ENCODE assay signal across 11 cellular contexts in genomic region chr22:29265929-29266328, GRCh38. TPM values are rescaled to one million over a fixed set of nuclear protein-coding genes. Genes with fewer than 3 reads are reported as not detected.
A peak's percentile ranks its signal among the peaks of the same experiment; 100 is the strongest.
DNase-seq lines count a peak whose midpoint lies in the region; ATAC-seq, FAIRE-seq and TF ChIP-seq lines count a peak whose summit lies in the region.
"Had no signal": no experiment of that assay in that cellular context is flagged by ENCODE, and none has a peak within 500 bp of the region (broad histone marks: within the 10 kb centered on the region; RNA-seq: fewer than 3 reads in every experiment).

No MANE protein-coding gene starts in this region.

- peak overlapping the region; percentile 100 for H3K27ac Mint-ChIP-seq in activated T-cell treated with anti-CD3 and anti-CD28 coated beads, Interleukin-2, amount 50 U/mL, for 24 hours
- peak overlapping the region; percentile 96 for H3K27ac Mint-ChIP-seq in endothelial cell (ENCODE audit: unreplicated experiment)

- H3K27ac ChIP-seq in OCI-LY3 (ENCODE audit: low read length) (no peak overlapping the region), kidney (ENCODE audit: low read depth in 2 of 2, low read length in 2 of 2) (no peak overlapping the region)

- H3K79me2 ChIP-seq in OCI-LY3 (ENCODE audit: low read length), result peaks cover 58% of the 10 kb centered on the region

- H2AFZ ChIP-seq in OCI-LY3 (ENCODE audit: low read depth, low read length), result no peak overlapping the region

- H3K4me2 ChIP-seq in OCI-LY3 (ENCODE audit: low read length) (peak overlapping the region; percentile 96), skeletal muscle satellite cell (ENCODE audit: low read length) (peak overlapping the region; percentile 90)

- H3K36me3 ChIP-seq in OCI-LY3 (replicated peaks; ENCODE audit: low read depth, low read length) (peaks cover 43% of the 10 kb centered on the region), skeletal muscle satellite cell (ENCODE audit: insufficient read depth, low read length) (peaks cover 29% of the 10 kb centered on the region), kidney (ENCODE audit: control insufficient read depth in 1 of 2, insufficient read depth in 2 of 2, low read length in 2 of 2) (peaks cover 3 to 9% of the 10 kb centered on the region in 2 donors)

- FAIRE-seq in kidney (lab: Jason Lieb, UNC) (no peak), RCC 7860 (lab: Jason Lieb, UNC) (no peak)

- peak overlapping the region; percentile 94 for H3K4me3 Mint-ChIP-seq in activated T-cell treated with anti-CD3 and anti-CD28 coated beads, Interleukin-2, amount 50 U/mL, for 24 hours
- H3K4me3 Mint-ChIP-seq in endothelial cell (ENCODE audit: unreplicated experiment), result peak overlapping the region; percentile 100

- H4K20me1 ChIP-seq in OCI-LY3 (ENCODE audit: insufficient read depth, low read length), result peaks cover 21% of the 10 kb centered on the region

- no peak for ATAC-seq in GM21717 (IDR thresholded peaks at IDR 0.05; ENCODE audit: unreplicated experiment)

- intact Hi-C loops in kidney (cut with DNase I), result no loop called here

- no peaks in the 10 kb centered on the region for H3K9me3 ChIP-seq in OCI-LY3 (ENCODE audit: insufficient read depth, low read length)
- H3K9me3 ChIP-seq in skeletal muscle satellite cell (replicated peaks; ENCODE audit: low read length), result no peaks in the 10 kb centered on the region
- H3K9me3 ChIP-seq in kidney (ENCODE audit: control insufficient read depth in 1 of 2, low read length in 2 of 2), result no peaks in the 10 kb centered on the region

- no peak for DNase-seq in activated T-cell treated with anti-CD3 and anti-CD28 coated beads, Interleukin-2, amount 50 U/mL, for 24 hours
- DNase-seq in activated T-cell treated with anti-CD3 and anti-CD28 coated beads for 4 hours (no peak), endothelial cell (ENCODE audit: low spot score) (no peak), kidney (no peak), RCC 7860 (ENCODE audit: low spot score) (no peak)
- DNase-seq: activated CD4-positive, alpha-beta T cell treated with anti-CD3 and anti-CD28 coated beads for 1 hour; OCI-M1 had no signal

- H3K9ac ChIP-seq in OCI-LY3 (ENCODE audit: low read length) (no peak overlapping the region), skeletal muscle satellite cell (ENCODE audit: low read depth, low read length) (peak overlapping the region; percentile 98), kidney (ENCODE audit: low read length in 2 of 2) (peak overlapping the region in 1 of 2 donors; percentile 37)

- peaks cover 26% of the 10 kb centered on the region for H3K4me1 Mint-ChIP-seq in activated T-cell treated with anti-CD3 and anti-CD28 coated beads, Interleukin-2, amount 50 U/mL, for 24 hours (ENCODE audit: low read depth)
- peaks cover 37% of the 10 kb centered on the region for H3K4me1 Mint-ChIP-seq in endothelial cell (ENCODE audit: unreplicated experiment)

- TF ChIP-seq CTCF in OCI-LY3 (IDR thresholded peaks at IDR 0.05; ENCODE audit: low read depth, low read length), result no peak
- TF ChIP-seq CTCF in endothelial cell (IDR thresholded peaks at IDR 0.05; ENCODE audit: unreplicated experiment), result no peak
- no peak for TF ChIP-seq CTCF in kidney (IDR thresholded peaks at IDR 0.05; ENCODE audit: borderline replicate concordance, extremely low read depth, insufficient read depth)

- H3K4me1 ChIP-seq in OCI-LY3 (ENCODE audit: low read length) (peaks cover 24% of the 10 kb centered on the region), skeletal muscle satellite cell (ENCODE audit: control insufficient read depth, insufficient read depth, low read length) (peaks cover 26% of the 10 kb centered on the region), kidney (ENCODE audit: control insufficient read depth in 1 of 2, insufficient read depth in 1 of 2, low read depth in 1 of 2, low read length in 2 of 2) (peaks cover 6 to 22% of the 10 kb centered on the region in 2 donors)

- H3K27me3 Mint-ChIP-seq in activated T-cell treated with anti-CD3 and anti-CD28 coated beads, Interleukin-2, amount 50 U/mL, for 24 hours, result no peaks in the 10 kb centered on the region
- H3K27me3 Mint-ChIP-seq in endothelial cell (ENCODE audit: unreplicated experiment), result peaks cover 17% of the 10 kb centered on the region

- H3K27me3 ChIP-seq in OCI-LY3 (ENCODE audit: low read depth, low read length), result no peaks in the 10 kb centered on the region
- no peaks in the 10 kb centered on the region for H3K27me3 ChIP-seq in skeletal muscle satellite cell (ENCODE audit: control insufficient read depth, insufficient read depth, low read length)
- H3K27me3 ChIP-seq: cardiac muscle cell had no signal

- H3K9me3 Mint-ChIP-seq in activated T-cell treated with anti-CD3 and anti-CD28 coated beads, Interleukin-2, amount 50 U/mL, for 24 hours, result no peaks in the 10 kb centered on the region
- no peaks in the 10 kb centered on the region for H3K9me3 Mint-ChIP-seq in endothelial cell (ENCODE audit: unreplicated experiment)

- H3K36me3 Mint-ChIP-seq in activated T-cell treated with anti-CD3 and anti-CD28 coated beads, Interleukin-2, amount 50 U/mL, for 24 hours (ENCODE audit: low read depth), result peaks cover 72% of the 10 kb centered on the region
- H3K36me3 Mint-ChIP-seq in endothelial cell (ENCODE audit: low read depth, unreplicated experiment), result peaks cover 28% of the 10 kb centered on the region

- H3K4me3 ChIP-seq in OCI-LY3 (ENCODE audit: low read length) (peak overlapping the region; percentile 81; the same call in 1 of the 2 replicates), skeletal muscle satellite cell (ENCODE audit: low read length) (no peak overlapping the region), kidney (ENCODE audit: low read length in 2 of 2) (no peak overlapping the region)

RNA-seq across cellular contexts. Expression of gene RHBDD3, which starts 1.9 kb away (rescaled TPM):
- 56.5 TPM for total RNA-seq in endothelial cell (ENCODE audit: unreplicated experiment)
- total RNA-seq in skeletal muscle satellite cell (2012; rRNA removed), result 24.2 and 24.3 TPM in 2 replicates
- 19.2 TPM for total RNA-seq in kidney
- polyA plus RNA-seq in kidney (ENCODE audit: insufficient read depth, low read depth, low replicate concordance), result 26.3 TPM

RNA-seq across cellular contexts. Expression of gene EWSR1, which starts 2.1 kb away (rescaled TPM):
- 307 TPM for total RNA-seq in endothelial cell (ENCODE audit: unreplicated experiment)
- total RNA-seq in skeletal muscle satellite cell (2012; rRNA removed), result 113 and 138 TPM in 2 replicates
- 214 TPM for total RNA-seq in kidney
- polyA plus RNA-seq in kidney (ENCODE audit: insufficient read depth, low read depth, low replicate concordance), result 124 TPM

RNA-seq across cellular contexts. Expression of gene GAS2L1, which starts 40.5 kb away (rescaled TPM):
- total RNA-seq in endothelial cell (ENCODE audit: unreplicated experiment) (33.6 TPM), kidney (27.2 TPM)
- total RNA-seq in skeletal muscle satellite cell (2012; rRNA removed), result 15.7 and 17.9 TPM in 2 replicates
- 24.2 TPM for polyA plus RNA-seq in kidney (ENCODE audit: insufficient read depth, low read depth, low replicate concordance)

RNA-seq across cellular contexts. Expression of gene RASL10A, which starts 49.6 kb away (rescaled TPM):
- total RNA-seq in endothelial cell (ENCODE audit: unreplicated experiment) (30.1 TPM), kidney (1.2 TPM)
- total RNA-seq in skeletal muscle satellite cell (2012; rRNA removed), result under 0.01 TPM in 1 of 2 replicates, not detected in the other
- 0.73 TPM for polyA plus RNA-seq in kidney (ENCODE audit: insufficient read depth, low read depth, low replicate concordance)
